ENCODE assay signal across 9 cellular contexts in the genomic region with DNA sequence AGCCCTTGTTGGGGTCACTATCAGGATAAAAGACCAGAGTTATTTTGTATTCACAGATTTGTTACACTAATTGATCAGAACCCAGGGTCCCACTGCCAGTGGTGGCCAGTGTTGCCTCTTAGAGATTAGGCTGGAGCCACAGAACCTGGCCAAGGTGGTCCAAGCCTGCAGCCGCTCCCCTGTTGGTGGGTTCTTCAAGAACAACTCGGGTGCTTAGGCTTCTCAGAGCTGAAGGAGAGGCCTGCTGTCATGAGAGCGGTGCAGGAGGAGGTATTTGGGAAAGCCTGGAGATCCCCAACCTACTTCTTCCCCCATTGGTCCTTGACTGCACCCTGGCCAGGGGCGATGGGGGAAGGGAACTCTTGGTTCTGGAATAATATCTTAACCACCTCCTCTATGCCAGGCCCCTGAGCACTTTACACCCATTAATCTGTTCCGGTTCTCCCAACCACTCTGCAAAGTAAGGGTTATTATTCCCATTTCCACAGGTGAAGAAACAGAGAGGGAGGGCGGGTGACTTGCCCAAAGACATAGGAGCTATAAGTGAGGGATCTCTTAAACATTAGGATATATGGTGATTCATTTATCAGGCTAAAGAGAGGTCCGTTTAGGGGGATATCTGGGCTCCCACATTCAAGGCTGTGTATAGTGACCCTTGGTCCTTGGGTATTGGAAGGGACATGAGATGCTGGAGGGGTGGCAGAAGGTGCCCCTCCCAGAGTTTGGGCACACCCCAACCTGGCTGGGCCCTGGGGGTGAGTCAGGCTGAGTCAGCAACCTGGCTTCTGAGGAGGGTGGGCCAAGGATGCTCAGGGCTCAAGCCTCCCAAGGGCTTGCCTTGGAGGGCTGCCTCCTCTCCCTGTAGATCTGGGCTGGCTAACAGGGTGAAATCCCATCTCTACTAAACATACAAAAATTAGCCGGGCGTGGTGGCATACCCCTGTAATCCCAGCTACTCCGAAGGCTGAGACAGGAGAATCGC. TPM values are rescaled to one million over a fixed set of nuclear protein-coding genes. Genes with fewer than 3 reads are reported as not detected.
A peak's percentile ranks its signal among the peaks of the same experiment; 100 is the strongest.
DNase-seq lines count a peak whose midpoint lies in the region; ATAC-seq and TF ChIP-seq lines count a peak whose summit lies in the region.
"Had no signal": no experiment of that assay in that cellular context is flagged by ENCODE, and none has a peak within 500 bp of the region (broad histone marks: within the 10 kb centered on the region; RNA-seq: fewer than 3 reads in every experiment).

No MANE protein-coding gene starts in this region.

- H3K36me3 ChIP-seq in SK-N-SH (replicated peaks in 1 of 2; ENCODE audit: control insufficient read depth in 1 of 2, insufficient read depth in 2 of 2, low read length in 1 of 2), result no peaks in the 10 kb centered on the region
- H3K36me3 ChIP-seq in skeletal muscle satellite cell (ENCODE audit: insufficient read depth, low read length), result peaks cover 12% of the 10 kb centered on the region

- peaks cover 15% of the 10 kb centered on the region for H3F3A ChIP-seq in SK-N-SH (replicated peaks; ENCODE audit: insufficient read depth)

- peak; percentile 66 for ATAC-seq in foreskin keratinocyte
- no peak for ATAC-seq in GM19467 (IDR thresholded peaks at IDR 0.05; ENCODE audit: unreplicated experiment)
- ATAC-seq in HG03520 (IDR thresholded peaks at IDR 0.05; ENCODE audit: unreplicated experiment), result no peak

- H3K4me3 ChIP-seq in SK-N-SH (ENCODE audit: low read depth in 2 of 2, low read length in 1 of 2), result no peak overlapping the region
- H3K4me3 ChIP-seq in skeletal muscle satellite cell (ENCODE audit: low read length), result peak overlapping the region; percentile 59

- H3K79me2 ChIP-seq in SK-N-SH (ENCODE audit: insufficient read depth), result peaks cover 5% of the 10 kb centered on the region

- no peak for TF ChIP-seq EP300 in SK-N-SH (IDR thresholded peaks at IDR 0.05; ENCODE audit: borderline replicate concordance in 1 of 2, low read depth in 1 of 2, low read length in 1 of 2)

- H3K27me3 ChIP-seq in SK-N-SH (ENCODE audit: insufficient read depth) (no peaks in the 10 kb centered on the region), foreskin keratinocyte (no peaks in the 10 kb centered on the region), skeletal muscle satellite cell (ENCODE audit: control insufficient read depth, insufficient read depth, low read length) (no peaks in the 10 kb centered on the region)

- no peak for TF ChIP-seq RAD21 in SK-N-SH (IDR thresholded peaks at IDR 0.05; ENCODE audit: low read length)

- CTCF ChIA-PET in SK-N-SH (lab: Yijun Ruan, JAX), result interaction anchor here (0.6 to 3.7 kb wide), 35 partner anchors 8 to 298 kb away, joined by 3 to 44 read pairs (median 5); partner anchors contain the start of genes GPATCH3 and TENT5B

- POLR2A ChIA-PET in SK-N-SH (lab: Yijun Ruan, JAX), result interaction anchor here (0.6 kb wide), 1 partner anchor 55 kb away, joined by 3 read pairs; no protein-coding TSS in a partner anchor

- H3K9me3 ChIP-seq in SK-N-SH (no peaks in the 10 kb centered on the region), skeletal muscle satellite cell (replicated peaks; ENCODE audit: low read length) (no peaks in the 10 kb centered on the region)

- TF ChIP-seq CTCF in SK-N-SH (IDR thresholded peaks at IDR 0.05) (no peak), foreskin keratinocyte (conservative IDR thresholded peaks at IDR 0.05) (no peak)

- no peaks in the 10 kb centered on the region; the same call in 1 of the 2 replicates for H4K20me1 ChIP-seq in SK-N-SH (ENCODE audit: insufficient read depth)

- peak overlapping the region; percentile 53 for H3K9ac ChIP-seq in SK-N-SH
- peak overlapping the region; percentile 61 for H3K9ac ChIP-seq in skeletal muscle satellite cell (ENCODE audit: low read depth, low read length)

- 0 out of 2 replicates have a peak overlapping the region, but pooled peaks have one; percentile 13 for H2AFZ ChIP-seq in SK-N-SH (ENCODE audit: low read depth)

- DNase-seq in EL (peak; percentile 70), SK-N-SH (no peak), foreskin keratinocyte (peak; percentile 88 to 94), CD1c-positive myeloid dendritic cell (ENCODE audit: extremely low spot score) (no peak)
- no peak for DNase-seq in activated effector memory CD4-positive, alpha-beta T cell treated with anti-CD3 and anti-CD28 coated beads, Interleukin-2, amount 50 U/mL, for 16 hours

- H3K4me1 ChIP-seq in SK-N-SH (ENCODE audit: control insufficient read depth in 1 of 2, insufficient read depth in 2 of 2, low read depth in 1 of 2, low read length in 1 of 2) (peaks cover 8 to 30% of the 10 kb centered on the region in 2 experiments; a peak in 3 of 4 replicates), foreskin keratinocyte (peaks cover 63% of the 10 kb centered on the region), skeletal muscle satellite cell (ENCODE audit: control insufficient read depth, insufficient read depth, low read length) (peaks cover 69% of the 10 kb centered on the region)

- no peaks in the 10 kb centered on the region for H3K9me2 ChIP-seq in SK-N-SH

- H3K4me2 ChIP-seq in SK-N-SH, result peak overlapping the region; percentile 74
- peak overlapping the region; percentile 80 for H3K4me2 ChIP-seq in skeletal muscle satellite cell (ENCODE audit: low read length)

- WGBS in SK-N-SH (ENCODE audit: low lambda C conversion rate), result 88% methylated on average over 9 of the region's 11 CpGs

- H3K27ac ChIP-seq in SK-N-SH (ENCODE audit: low read depth in 2 of 2, low read length in 1 of 2) (peak overlapping the region in 1 of 2 experiments; percentile 92; a peak in 2 of 4 replicates), foreskin keratinocyte (peak overlapping the region; percentile 85)

TF ChIP-seq in SK-N-SH, 30 proteins besides CTCF, POLR2A, EP300 and RAD21:
- TF ChIP-seq CHD2 (IDR thresholded peaks at IDR 0.05; ENCODE audit: low read length, partially characterized antibody) (no peak), FOSL2 (IDR thresholded peaks at IDR 0.05; ENCODE audit: borderline replicate concordance, low read depth) (peak; percentile 55; the same call in 1 of the 2 replicates), GABPA (IDR thresholded peaks at IDR 0.05; ENCODE audit: low read depth) (no peak), EZH2phosphoT487 (IDR thresholded peaks at IDR 0.05; ENCODE audit: borderline replicate concordance, low read depth) (no peak)
- TF ChIP-seq, protein P1, sequence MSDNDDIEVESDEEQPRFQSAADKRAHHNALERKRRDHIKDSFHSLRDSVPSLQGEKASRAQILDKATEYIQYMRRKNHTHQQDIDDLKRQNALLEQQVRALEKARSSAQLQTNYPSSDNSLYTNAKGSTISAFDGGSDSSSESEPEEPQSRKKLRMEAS (IDR thresholded peaks at IDR 0.05; ENCODE audit: low read depth), result no peak

RNA-seq across cellular contexts. Expression of gene TRNP1, which starts 5.1 kb away (rescaled TPM):
- 8.8 and 11.6 TPM in 2 replicates for polyA plus RNA-seq in SK-N-SH (2012; rRNA removed)
- polyA plus RNA-seq in SK-N-SH (2012; cell fraction: cytosol; rRNA removed), result 8.5 and 11.5 TPM in 2 replicates
- 5.7 and 6.1 TPM in 2 replicates for polyA plus RNA-seq in SK-N-SH (2012; cell fraction: nucleus; rRNA removed)
- total RNA-seq in foreskin keratinocyte, result 72.3 and 79.0 TPM in 2 replicates
- polyA plus RNA-seq in foreskin keratinocyte, result 88.9 and 102 TPM in 2 replicates
- 46.6 and 89.8 TPM in 2 replicates for total RNA-seq in skeletal muscle satellite cell (2012; rRNA removed)

RNA-seq across cellular contexts. Expression of gene TENT5B, which starts 14.0 kb away (rescaled TPM):
- polyA plus RNA-seq in SK-N-SH (2012; rRNA removed) (0.78 and 1.2 TPM in 2 replicates), foreskin keratinocyte (46.7 and 50.3 TPM in 2 replicates)
- polyA plus RNA-seq in SK-N-SH (2012; cell fraction: cytosol; rRNA removed), result 0.71 and 1.2 TPM in 2 replicates
- polyA plus RNA-seq in SK-N-SH (2012; cell fraction: nucleus; rRNA removed), result 0.63 and 0.79 TPM in 2 replicates
- total RNA-seq in foreskin keratinocyte, result 55.8 and 59.5 TPM in 2 replicates
- 2.0 and 3.3 TPM in 2 replicates for total RNA-seq in skeletal muscle satellite cell (2012; rRNA removed)
- total RNA-seq: frontal cortex had no signal

RNA-seq across cellular contexts. Expression of gene KDF1, which starts 38.3 kb away (rescaled TPM):
- polyA plus RNA-seq in SK-N-SH (2012; rRNA removed) (not detected in 2 replicates), foreskin keratinocyte (29.9 and 33.8 TPM in 2 replicates)
- polyA plus RNA-seq in SK-N-SH (2012; cell fraction: cytosol; rRNA removed), result not detected in 2 replicates
- polyA plus RNA-seq in SK-N-SH (2012; cell fraction: nucleus; rRNA removed), result not detected in 2 replicates
- 27.8 and 32.8 TPM in 2 replicates for total RNA-seq in foreskin keratinocyte
- total RNA-seq in skeletal muscle satellite cell (2012; rRNA removed), result not detected in 2 replicates
- total RNA-seq: frontal cortex had no signal

Comparison
In these comparisons a context has a peak if more than half of its experiments do, and no peak if none do; other contexts are left out.
1. DNase-seq: peak in EL (single experiment) and foreskin keratinocyte (2 of 2); none in SK-N-SH (single experiment), CD1c-positive myeloid dendritic cell (single experiment) and activated effector memory CD4-positive, alpha-beta T cell treated with anti-CD3 and anti-CD28 coated beads, Interleukin-2, amount 50 U/mL, for 16 hours (single experiment).
2. RNA of gene TENT5B, which starts 14.0 kb away (polyA plus RNA-seq): 46.7 to 50.3 TPM in foreskin keratinocyte; 0.63 to 1.2 TPM in SK-N-SH; every median in the first group is over 10 times any median in the second.
3. RNA of gene KDF1, which starts 38.3 kb away (polyA plus RNA-seq): 29.9 to 33.8 TPM in foreskin keratinocyte; not detected in SK-N-SH; every median in the first group is over 10 times any median in the second.